In genomic region chr12:31742891-31743290, GRCh38 we compare ENCODE assay signal across 12 cellular contexts. TPM values are rescaled to one million over a fixed set of nuclear protein-coding genes. Genes with fewer than 3 reads are reported as not detected.
A peak's percentile ranks its signal among the peaks of the same experiment; 100 is the strongest.
DNase-seq lines count a peak whose midpoint lies in the region; ATAC-seq and TF ChIP-seq lines count a peak whose summit lies in the region.
"Had no signal": no experiment of that assay in that cellular context is flagged by ENCODE, and none has a peak within 500 bp of the region (broad histone marks: within the 10 kb centered on the region; RNA-seq: fewer than 3 reads in every experiment).

No MANE protein-coding gene starts in this region.

- H3K36me3 Mint-ChIP-seq in CD4-positive, CD25-positive, alpha-beta regulatory T cell, result no peaks in the 10 kb centered on the region
- no peaks in the 10 kb centered on the region for H3K36me3 Mint-ChIP-seq in IgD-negative memory B cell
- H3K36me3 Mint-ChIP-seq in memory B cell, result peaks cover 5% of the 10 kb centered on the region
- H3K36me3 Mint-ChIP-seq: activated naive CD8-positive, alpha-beta T cell treated with anti-CD3 and anti-CD28 coated beads, Interleukin-2, amount 10 ng/mL, durations not matched to agents 7 days and 5 days; WTC11 had no signal

- H3K4me3 ChIP-seq in CD4-positive, CD25-positive, alpha-beta regulatory T cell (ENCODE audit: low read depth, low read length), result peak overlapping the region; percentile 18
- no peak overlapping the region for H3K4me3 ChIP-seq in Peyer's patch

- peaks cover 0 to 3% (median 0%) of the 10 kb centered on the region in 7 donors for H3K9me3 Mint-ChIP-seq in CD4-positive, CD25-positive, alpha-beta regulatory T cell
- H3K9me3 Mint-ChIP-seq in IgD-negative memory B cell (peaks cover 0 to 2% (median 0%) of the 10 kb centered on the region in 3 donors), memory B cell (peaks cover 1% of the 10 kb centered on the region)
- H3K9me3 Mint-ChIP-seq: WTC11 had no signal

- H3K4me3 Mint-ChIP-seq in CD4-positive, CD25-positive, alpha-beta regulatory T cell, result peak overlapping the region in 2 of 4 donors; percentile 1 to 7
- H3K4me3 Mint-ChIP-seq in IgD-negative memory B cell (peak overlapping the region; percentile 3 to 60 (median 32)), memory B cell (peak overlapping the region; percentile 4)
- H3K4me3 Mint-ChIP-seq: activated naive CD8-positive, alpha-beta T cell treated with anti-CD3 and anti-CD28 coated beads, Interleukin-2, amount 10 ng/mL, durations not matched to agents 7 days and 5 days; WTC11 had no signal

- no peaks in the 10 kb centered on the region for H3K9me3 ChIP-seq in CD4-positive, CD25-positive, alpha-beta regulatory T cell (ENCODE audit: control insufficient read depth in 2 of 2, low read length in 2 of 2)
- H3K9me3 ChIP-seq in Peyer's patch, result no peaks in the 10 kb centered on the region

- no peak for TF ChIP-seq POLR2A in Peyer's patch (IDR thresholded peaks at IDR 0.05)

- H3K27ac ChIP-seq in CD4-positive, CD25-positive, alpha-beta regulatory T cell (ENCODE audit: insufficient read depth, low read length, poor library complexity, severe bottlenecking), result no peak overlapping the region
- H3K27ac ChIP-seq in Peyer's patch, result peak overlapping the region in 2 of 4 donors; percentile 8 to 75

- no peak for DNase-seq in CD4-positive, CD25-positive, alpha-beta regulatory T cell
- DNase-seq in Peyer's patch, result peak in 2 of 3 donors; percentile 67 to 77
- peak in 1 of 2 donors; percentile 52 for DNase-seq in memory B cell (ENCODE audit: low spot score in 2 of 2)
- DNase-seq in cardiac septum (ENCODE audit: low spot score), result no peak
- DNase-seq in NCI-H1092 (lab: John Stamatoyannopoulos, UW), result no peak
- DNase-seq in HEK293T (ENCODE audit: extremely low spot score), result no peak
- DNase-seq in anterior cingulate cortex (lab: John Stamatoyannopoulos, UW), result no peak
- DNase-seq: activated naive CD8-positive, alpha-beta T cell treated with anti-CD3 and anti-CD28 coated beads, Interleukin-2, amount 10 ng/mL, durations not matched to agents 7 days and 5 days; mammary epithelial cell had no signal

- CTCF ChIA-PET in HEK293T (lab: Yijun Ruan, JAX), result no interaction called here

- peaks cover 32% of the 10 kb centered on the region for H3K4me1 ChIP-seq in CD4-positive, CD25-positive, alpha-beta regulatory T cell (ENCODE audit: control insufficient read depth, insufficient read depth, low read length, poor library complexity, severe bottlenecking)
- peaks cover 0 to 5% (median 2%) of the 10 kb centered on the region in 4 donors for H3K4me1 ChIP-seq in Peyer's patch

- TF ChIP-seq CTCF in Peyer's patch (IDR thresholded peaks at IDR 0.05), result no peak

- POLR2A ChIA-PET in HEK293T (lab: Yijun Ruan, JAX), result no interaction called here

- peaks cover 21 to 73% (median 49%) of the 10 kb centered on the region in 4 donors for H3K4me1 Mint-ChIP-seq in CD4-positive, CD25-positive, alpha-beta regulatory T cell
- H3K4me1 Mint-ChIP-seq in IgD-negative memory B cell (peaks cover 48 to 69% (median 56%) of the 10 kb centered on the region in 3 donors), memory B cell (peaks cover 56% of the 10 kb centered on the region)

- intact Hi-C loops in cardiac septum (cut with DNase I), result no loop called here

- H3K36me3 ChIP-seq in CD4-positive, CD25-positive, alpha-beta regulatory T cell (ENCODE audit: control insufficient read depth, insufficient read depth, low read length), result no peaks in the 10 kb centered on the region
- no peaks in the 10 kb centered on the region for H3K36me3 ChIP-seq in Peyer's patch

- peak overlapping the region in 2 of 3 donors; percentile 5 to 67 for H3K27ac Mint-ChIP-seq in CD4-positive, CD25-positive, alpha-beta regulatory T cell
- H3K27ac Mint-ChIP-seq in IgD-negative memory B cell (peak overlapping the region; percentile 2 to 79 (median 15)), memory B cell (peak overlapping the region; percentile 93)
- H3K27ac Mint-ChIP-seq: activated naive CD8-positive, alpha-beta T cell treated with anti-CD3 and anti-CD28 coated beads, Interleukin-2, amount 10 ng/mL, durations not matched to agents 7 days and 5 days; WTC11 had no signal

- no peaks in the 10 kb centered on the region for H3K27me3 Mint-ChIP-seq in CD4-positive, CD25-positive, alpha-beta regulatory T cell
- H3K27me3 Mint-ChIP-seq in IgD-negative memory B cell (no peaks in the 10 kb centered on the region), memory B cell (no peaks in the 10 kb centered on the region)
- H3K27me3 Mint-ChIP-seq: activated naive CD8-positive, alpha-beta T cell treated with anti-CD3 and anti-CD28 coated beads, Interleukin-2, amount 10 ng/mL, durations not matched to agents 7 days and 5 days had no signal

- ATAC-seq in CD4-positive, CD25-positive, alpha-beta regulatory T cell (ENCODE audit: low read depth in 2 of 2), result peak in 1 of 2 donors; percentile 51
- peak; percentile 62 for ATAC-seq in memory B cell (ENCODE audit: low read depth)
- ATAC-seq: Right ventricle myocardium inferior, WTC11 had no signal

- H3K27me3 ChIP-seq in CD4-positive, CD25-positive, alpha-beta regulatory T cell (ENCODE audit: control insufficient read depth, insufficient read depth, low read length), result no peaks in the 10 kb centered on the region
- no peaks in the 10 kb centered on the region for H3K27me3 ChIP-seq in Peyer's patch

TF ChIP-seq in HEK293T, 16 proteins besides CTCF, POLR2A, EP300 and RAD21:
- no peak for TF ChIP-seq FOXA1 (IDR thresholded peaks at IDR 0.05)
- TF ChIP-seq CTBP1 (IDR thresholded peaks at IDR 0.05; ENCODE audit: borderline replicate concordance), result no peak
- TF ChIP-seq ZNF384 (IDR thresholded peaks at IDR 0.05), result no peak
- no peak for TF ChIP-seq TARDBP (IDR thresholded peaks at IDR 0.05)
- no peak for TF ChIP-seq PKNOX1 (IDR thresholded peaks at IDR 0.05)
- TF ChIP-seq LEF1 (IDR thresholded peaks at IDR 0.05; ENCODE audit: borderline replicate concordance), result no peak
- TF ChIP-seq SP1 (IDR thresholded peaks at IDR 0.05), result no peak
- no peak for TF ChIP-seq NFRKB (IDR thresholded peaks at IDR 0.05)
- no peak for TF ChIP-seq ELF4 (IDR thresholded peaks at IDR 0.05)
- TF ChIP-seq SUZ12 (IDR thresholded peaks at IDR 0.05), result no peak
- TF ChIP-seq FOXK2 (IDR thresholded peaks at IDR 0.05), result no peak
- no peak for TF ChIP-seq BHLHE40 (IDR thresholded peaks at IDR 0.05; ENCODE audit: borderline replicate concordance)
- TF ChIP-seq ARNT (IDR thresholded peaks at IDR 0.05), result no peak
- no peak for TF ChIP-seq HDGF (IDR thresholded peaks at IDR 0.05; ENCODE audit: borderline replicate concordance)
- TF ChIP-seq L3MBTL2 (conservative IDR thresholded peaks at IDR 0.05), result no peak
- no peak for TF ChIP-seq FOXM1 (IDR thresholded peaks at IDR 0.05; ENCODE audit: borderline replicate concordance)
TF ChIP-seq in HEK293T: peak in this region for 0.

RNA-seq across cellular contexts. Expression of gene AMN1, which starts 14.1 kb away (rescaled TPM):
- total RNA-seq in CD4-positive, CD25-positive, alpha-beta regulatory T cell, result 11.6 TPM
- polyA plus RNA-seq in CD4-positive, CD25-positive, alpha-beta regulatory T cell, result 10 to 100 TPM; 11.2 to 15.3 (median 14.6) TPM
- polyA plus RNA-seq in IgD-negative memory B cell, result 18.6 TPM
- total RNA-seq in Peyer's patch (10 to 100 TPM in 1 of 4 donors, 1 to 10 TPM in 2, under 1 TPM in 1; 0.95 to 21.5 (median 6.4) TPM), cardiac septum (9.2 TPM)

Comparison
In these comparisons a context has a peak if more than half of its experiments do, and no peak if none do; other contexts are left out.
1. DNase-seq: peak in Peyer's patch (2 of 3); none in CD4-positive, CD25-positive, alpha-beta regulatory T cell (0 of 3), cardiac septum (single experiment), NCI-H1092 (single experiment), HEK293T (single experiment) and anterior cingulate cortex (0 of 58).
2. H3K27ac Mint-ChIP-seq: peak in every context shown above with its lines; median percentile 93 in memory B cell; 36 in CD4-positive, CD25-positive, alpha-beta regulatory T cell; 15 in IgD-negative memory B cell.